Comparison of ENCODE assay signal across 14 cellular contexts in the genomic region with DNA sequence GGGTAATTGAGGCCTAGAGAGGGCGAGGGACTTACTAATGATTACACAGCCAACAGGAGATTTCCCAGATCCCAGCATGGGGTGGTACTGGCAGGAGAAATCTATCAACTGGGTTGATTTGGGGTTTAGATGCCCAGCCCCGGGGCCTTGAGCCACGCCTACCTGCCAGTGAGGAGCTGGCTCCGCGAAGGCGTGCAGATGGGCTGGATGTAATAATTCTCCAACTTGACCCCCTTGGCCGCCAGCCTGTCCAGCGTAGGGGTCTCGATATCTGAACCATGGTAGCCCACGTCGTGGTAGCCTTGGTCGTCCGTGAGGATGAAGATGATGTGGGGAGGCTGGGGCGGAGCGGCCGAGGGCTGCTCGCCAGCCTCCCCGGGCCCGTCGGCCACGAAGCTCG. TPM values are rescaled to one million over a fixed set of nuclear protein-coding genes. Genes with fewer than 3 reads are reported as not detected.
A peak's percentile ranks its signal among the peaks of the same experiment; 100 is the strongest.
DNase-seq lines count a peak whose midpoint lies in the region; ATAC-seq, FAIRE-seq and TF ChIP-seq lines count a peak whose summit lies in the region.
"Had no signal": no experiment of that assay in that cellular context is flagged by ENCODE, and none has a peak within 500 bp of the region (broad histone marks: within the 10 kb centered on the region; RNA-seq: fewer than 3 reads in every experiment).

No MANE protein-coding gene starts in this region.

- peak overlapping the region; percentile 78 for H3K4me3 Mint-ChIP-seq in nephron progenitor cell
- no peak overlapping the region for H3K4me3 Mint-ChIP-seq in activated CD8-positive, alpha-beta memory T cell treated with anti-CD3 and anti-CD28 coated beads, Interleukin-2, amount 10 ng/mL, durations not matched to agents 7 days and 5 days
- H3K4me3 Mint-ChIP-seq: dendritic cell treated with granulocyte-macrophage colony-stimulating factor and Interleukin-4, amounts not matched to agents 40 ng/mL and 50 ng/mL, for 4 days had no signal

- no peak for FAIRE-seq in HepG2 (lab: Jason Lieb, UNC)
- no peak for FAIRE-seq in D721Med (lab: Jason Lieb, UNC)

- H3K9me3 Mint-ChIP-seq in nephron progenitor cell, result no peaks in the 10 kb centered on the region
- no peaks in the 10 kb centered on the region for H3K9me3 Mint-ChIP-seq in activated CD8-positive, alpha-beta memory T cell treated with anti-CD3 and anti-CD28 coated beads, Interleukin-2, amount 10 ng/mL, durations not matched to agents 7 days and 5 days (ENCODE audit: low read depth)
- H3K9me3 Mint-ChIP-seq: dendritic cell treated with granulocyte-macrophage colony-stimulating factor and Interleukin-4, amounts not matched to agents 40 ng/mL and 50 ng/mL, for 4 days had no signal

- WGBS in HepG2 (ENCODE audit: low lambda C conversion rate), result 58% methylated on average over 2 of the region's 22 CpGs
- 25% methylated on average over 16 of the region's 22 CpGs for WGBS in right lobe of liver (ENCODE audit: insufficient coverage, low coverage, low lambda C conversion rate, missing lambda C conversion rate)

- H3K27ac ChIP-seq in HepG2 (ENCODE audit: extremely low read length, insufficient read depth, low read length), result no peak overlapping the region
- H3K27ac ChIP-seq in right lobe of liver, result no peak overlapping the region
- H3K27ac ChIP-seq: HL-60 had no signal

- no peak for TF ChIP-seq RAD21 in HepG2 (CRISPR knock-in tag; IDR thresholded peaks at IDR 0.05)

- CTCF ChIA-PET in HepG2 (lab: Yijun Ruan, JAX; ENCODE audit: low intra/inter-chr PET ratio, low total read pairs), result interaction anchor here (1.2 to 2.2 kb wide), 2 partner anchors 15 to 49 kb away, joined by 3 to 13 read pairs; no protein-coding TSS in a partner anchor
- CTCF ChIA-PET in activated CD8-positive, alpha-beta memory T cell treated with anti-CD3 and anti-CD28 coated beads, Interleukin-2, amount 10 ng/mL, durations not matched to agents 7 days and 5 days (lab: Charles Lee), result no interaction called here

- no peak overlapping the region for H3K27ac Mint-ChIP-seq in nephron progenitor cell
- no peak overlapping the region for H3K27ac Mint-ChIP-seq in activated CD8-positive, alpha-beta memory T cell treated with anti-CD3 and anti-CD28 coated beads, Interleukin-2, amount 10 ng/mL, durations not matched to agents 7 days and 5 days
- H3K27ac Mint-ChIP-seq: dendritic cell treated with granulocyte-macrophage colony-stimulating factor and Interleukin-4, amounts not matched to agents 40 ng/mL and 50 ng/mL, for 4 days had no signal

- no peaks in the 10 kb centered on the region for H4K20me1 ChIP-seq in HepG2 (ENCODE audit: insufficient read depth, low read length)

- no TSS peak for BruUV-seq in HepG2 (replicated peaks; lab: Mats Ljungman, UMichigan)

- H3K27me3 ChIP-seq in HepG2 (ENCODE audit: control insufficient read depth in 1 of 2, insufficient read depth in 2 of 2, low read length in 2 of 2) (no peaks in the 10 kb centered on the region), right lobe of liver (peaks cover 0 to 7% of the 10 kb centered on the region in 2 donors)
- H3K27me3 ChIP-seq: BE2C had no signal

- peaks cover 72% of the 10 kb centered on the region for H3K4me1 ChIP-seq in HepG2 (ENCODE audit: insufficient read depth, low read length)
- peaks cover 0 to 10% (median 0%) of the 10 kb centered on the region in 4 donors for H3K4me1 ChIP-seq in right lobe of liver

- in situ Hi-C loops in HepG2 (cut with HindIII; ENCODE audit: extremely low pct_ligation_motif_present, low pct_unique_long_range_greater_than_20kb), result no loop called here

- H3K27me3 Mint-ChIP-seq in nephron progenitor cell (ENCODE audit: low read depth, poor library complexity), result peaks cover 11% of the 10 kb centered on the region
- peaks cover 64% of the 10 kb centered on the region for H3K27me3 Mint-ChIP-seq in activated CD8-positive, alpha-beta memory T cell treated with anti-CD3 and anti-CD28 coated beads, Interleukin-2, amount 10 ng/mL, durations not matched to agents 7 days and 5 days

- TF ChIP-seq EP300 in HepG2 (IDR thresholded peaks at IDR 0.05; ENCODE audit: low read depth in 2 of 2, low read length in 2 of 2) (no peak), HepG2 (CRISPR knock-in tag; IDR thresholded peaks at IDR 0.05; ENCODE audit: borderline replicate concordance) (no peak)

- no peaks in the 10 kb centered on the region for H3K36me3 Mint-ChIP-seq in nephron progenitor cell (ENCODE audit: low read depth)
- no peaks in the 10 kb centered on the region for H3K36me3 Mint-ChIP-seq in activated CD8-positive, alpha-beta memory T cell treated with anti-CD3 and anti-CD28 coated beads, Interleukin-2, amount 10 ng/mL, durations not matched to agents 7 days and 5 days

- intact Hi-C loops in HepG2 (cut with micrococcal nuclease; ENCODE audit: unreplicated experiment), result loop anchor here (1.0 to 2.0 kb wide), 2 partner anchors 15 to 48 kb away; no protein-coding TSS in a partner anchor
- intact Hi-C loops in right lobe of liver (cut with DNase I), result no loop called here

- POLR2A ChIA-PET in HepG2 (lab: Yijun Ruan, JAX), result interaction anchor here (2.1 kb wide), 1 partner anchor 15 kb away, joined by 7 read pairs; no protein-coding TSS in a partner anchor

- peaks cover 69% of the 10 kb centered on the region for H3K4me1 Mint-ChIP-seq in nephron progenitor cell
- peaks cover 2% of the 10 kb centered on the region for H3K4me1 Mint-ChIP-seq in activated CD8-positive, alpha-beta memory T cell treated with anti-CD3 and anti-CD28 coated beads, Interleukin-2, amount 10 ng/mL, durations not matched to agents 7 days and 5 days

- H3K4me2 ChIP-seq in HepG2 (ENCODE audit: low read depth, low read length), result peak overlapping the region; percentile 81

- 0 out of 2 replicates have a peak overlapping the region, but pooled peaks have one; percentile 68 for H3K9ac ChIP-seq in HepG2 (ENCODE audit: insufficient read depth, low read depth, low read length)

- no peak overlapping the region for H2AFZ ChIP-seq in HepG2 (ENCODE audit: low read length)

- peaks cover 13% of the 10 kb centered on the region for H3K79me2 ChIP-seq in HepG2 (ENCODE audit: insufficient read depth, low read length)

- H3K9me3 ChIP-seq in HepG2 (ENCODE audit: low read length) (no peaks in the 10 kb centered on the region), right lobe of liver (no peaks in the 10 kb centered on the region)
- H3K9me3 ChIP-seq: BE2C had no signal

- TF ChIP-seq CTCF in HepG2 (CRISPR knock-in tag; IDR thresholded peaks at IDR 0.05), result no peak
- no peak for TF ChIP-seq CTCF in right lobe of liver (IDR thresholded peaks at IDR 0.05)
- no peak for TF ChIP-seq CTCF in epithelial cell of esophagus (IDR thresholded peaks at IDR 0.05; ENCODE audit: insufficient read depth, low read depth, low read length, missing control alignments)
- no peak for TF ChIP-seq CTCF in nephron progenitor cell (IDR thresholded peaks at IDR 0.05)
- TF ChIP-seq CTCF in D721Med (IDR thresholded peaks at IDR 0.05; ENCODE audit: insufficient read depth, missing control alignments), result no peak

- H3K36me3 ChIP-seq in HepG2 (replicated peaks in 1 of 2; ENCODE audit: control insufficient read depth in 1 of 2, insufficient read depth in 2 of 2, low read length in 2 of 2), result no peaks in the 10 kb centered on the region; a peak in 1 of 5 replicates
- H3K36me3 ChIP-seq in right lobe of liver, result no peaks in the 10 kb centered on the region
- H3K36me3 ChIP-seq: BE2C had no signal

- H3K4me3 ChIP-seq in HepG2 (replicated peaks in 1 of 3; ENCODE audit: insufficient read depth in 1 of 3, low read depth in 2 of 3, low read length in 3 of 3) (peak overlapping the region; percentile 66 to 78 (median 72); a peak in 5 of 6 replicates), right lobe of liver (peak overlapping the region in 1 of 3 donors; percentile 9), epithelial cell of esophagus (ENCODE audit: low read length) (peak overlapping the region; percentile 24)

- DNase-seq in HepG2 (ENCODE audit: low spot score) (no peak), right lobe of liver (no peak), epithelial cell of esophagus (ENCODE audit: low read depth) (no peak), nephron progenitor cell (peak; percentile 35), cortex of kidney (lab: John Stamatoyannopoulos, UW) (no peak), D721Med (ENCODE audit: insufficient read length, low spot score) (no peak)
- no peak for DNase-seq in activated CD8-positive, alpha-beta memory T cell treated with anti-CD3 and anti-CD28 coated beads, Interleukin-2, amount 10 ng/mL, durations not matched to agents 7 days and 5 days
- DNase-seq: activated effector memory CD4-positive, alpha-beta T cell treated with Interleukin-2 at 50 U/mL for 16 hours; BE2C; NCI-H1694 had no signal

- ATAC-seq in HepG2 (no peak), right lobe of liver (no peak), HG03025 (IDR thresholded peaks at IDR 0.05; ENCODE audit: low FRiP score, unreplicated experiment) (no peak)
- ATAC-seq in activated CD8-positive, alpha-beta memory T cell treated with anti-CD3 and anti-CD28 coated beads, Interleukin-2, amount 10 ng/mL, durations not matched to agents 7 days and 5 days, result no peak
- ATAC-seq: activated CD4-positive, CD25-positive, alpha-beta regulatory T cell treated with anti-CD3 and anti-CD28 coated beads, Interleukin-2, amount 50 U/mL, for 24 hours had no signal

- no peak for TF ChIP-seq POLR2A in HepG2 (IDR thresholded peaks at IDR 0.05; ENCODE audit: insufficient read depth in 1 of 2, low read depth in 2 of 2, low read length in 2 of 2)
- no peak for TF ChIP-seq POLR2A in right lobe of liver (IDR thresholded peaks at IDR 0.05)

RNA-seq across cellular contexts. Expression of gene ARSI, which starts 0.8 kb away (rescaled TPM):
- total RNA-seq in HepG2 (2016; rRNA removed; fragmentation: Illumina TruSeq; extraction: Trizol) (17.6 and 33.9 TPM in 2 replicates), right lobe of liver (under 1 TPM in 5 of 6 experiments, not detected in 1; 0.06 to 0.51 (median 0.20) TPM)
- 3.1 and 3.4 TPM in 2 replicates for total RNA-seq in HepG2 (2016; cell fraction: cytosol; rRNA removed; fragmentation: Illumina TruSeq; extraction: Trizol; ENCODE audit: low read depth)
- total RNA-seq in HepG2 (2016; cell fraction: insoluble cytoplasmic fraction; rRNA removed; fragmentation: Illumina TruSeq; extraction: Trizol), result 21.4 and 37.4 TPM in 2 replicates
- 11.0 and 13.0 TPM in 2 replicates for total RNA-seq in HepG2 (2016; cell fraction: membrane; rRNA removed; fragmentation: Illumina TruSeq; extraction: Trizol)
- 25.8 and 28.7 TPM in 2 replicates for total RNA-seq in HepG2 (2016; cell fraction: nucleus; rRNA removed; fragmentation: Illumina TruSeq; extraction: Trizol)
- polyA plus RNA-seq in HepG2 (2011; rRNA removed), result 4.2 and 6.4 TPM in 2 replicates
- 6.1 and 8.6 TPM in 2 replicates for polyA plus RNA-seq in HepG2 (2011; cell fraction: cytosol; rRNA removed)
- 5.3 and 5.7 TPM in 2 replicates for polyA plus RNA-seq in HepG2 (2011; cell fraction: nucleus; rRNA removed)
- 2.2 and 3.5 TPM in 2 replicates for polyA plus RNA-seq in HepG2 (2012)
- 2.1 and 2.4 TPM in 2 replicates for polyA plus RNA-seq in HepG2 (2016; cell fraction: cytosol; fragmentation: Illumina TruSeq; extraction: Trizol; ENCODE audit: low read depth)
- polyA plus RNA-seq in HepG2 (2016; cell fraction: insoluble cytoplasmic fraction; fragmentation: Illumina TruSeq; extraction: Trizol; ENCODE audit: low read depth), result 14.2 and 17.0 TPM in 2 replicates
- 5.0 and 7.0 TPM in 2 replicates for polyA plus RNA-seq in HepG2 (2016; cell fraction: membrane; fragmentation: Illumina TruSeq; extraction: Trizol; ENCODE audit: low read depth)
- polyA plus RNA-seq in HepG2 (2016; cell fraction: nucleus; fragmentation: Illumina TruSeq; extraction: Trizol; ENCODE audit: insufficient read depth, low read depth), result 29.1 and 30.1 TPM in 2 replicates
- 0.07 and 16.9 TPM in 2 replicates for polyA minus RNA-seq in HepG2 (2011; rRNA and poly(A)+ RNA removed; ENCODE audit: low replicate concordance)
- 5.9 and 6.4 TPM in 2 replicates for polyA minus RNA-seq in HepG2 (2011; cell fraction: cytosol; rRNA and poly(A)+ RNA removed)
- 4.8 and 6.6 TPM in 2 replicates for polyA minus RNA-seq in HepG2 (2011; cell fraction: nucleus; rRNA and poly(A)+ RNA removed)
- total RNA-seq in activated CD8-positive, alpha-beta memory T cell treated with anti-CD3 and anti-CD28 coated beads, Interleukin-2, amount 10 ng/mL, durations not matched to agents 7 days and 5 days, result not detected

RNA-seq across cellular contexts. Expression of gene CAMK2A, which starts 12.3 kb away (rescaled TPM):
- total RNA-seq in HepG2 (2016; rRNA removed; fragmentation: Illumina TruSeq; extraction: Trizol), result 0.11 TPM in 1 of 2 replicates, not detected in the other
- total RNA-seq in HepG2 (2016; cell fraction: cytosol; rRNA removed; fragmentation: Illumina TruSeq; extraction: Trizol; ENCODE audit: low read depth), result not detected in 2 replicates
- total RNA-seq in HepG2 (2016; cell fraction: insoluble cytoplasmic fraction; rRNA removed; fragmentation: Illumina TruSeq; extraction: Trizol), result 0.03 and 0.09 TPM in 2 replicates
- not detected in 2 replicates for total RNA-seq in HepG2 (2016; cell fraction: membrane; rRNA removed; fragmentation: Illumina TruSeq; extraction: Trizol)
- 0.25 and 0.40 TPM in 2 replicates for total RNA-seq in HepG2 (2016; cell fraction: nucleus; rRNA removed; fragmentation: Illumina TruSeq; extraction: Trizol)
- 0.16 TPM in 1 of 2 replicates, not detected in the other for polyA plus RNA-seq in HepG2 (2011; rRNA removed)
- polyA plus RNA-seq in HepG2 (2011; cell fraction: cytosol; rRNA removed), result 0.03 and 0.04 TPM in 2 replicates
- 0.09 and 0.39 TPM in 2 replicates for polyA plus RNA-seq in HepG2 (2011; cell fraction: nucleus; rRNA removed)
- 0.03 and 0.08 TPM in 2 replicates for polyA plus RNA-seq in HepG2 (2012)
- 0.06 TPM in 1 of 2 replicates, not detected in the other for polyA plus RNA-seq in HepG2 (2016; cell fraction: cytosol; fragmentation: Illumina TruSeq; extraction: Trizol; ENCODE audit: low read depth)
- 0.05 TPM in 1 of 2 replicates, not detected in the other for polyA plus RNA-seq in HepG2 (2016; cell fraction: insoluble cytoplasmic fraction; fragmentation: Illumina TruSeq; extraction: Trizol; ENCODE audit: low read depth)
- polyA plus RNA-seq in HepG2 (2016; cell fraction: membrane; fragmentation: Illumina TruSeq; extraction: Trizol; ENCODE audit: low read depth), result not detected in 2 replicates
- polyA plus RNA-seq in HepG2 (2016; cell fraction: nucleus; fragmentation: Illumina TruSeq; extraction: Trizol; ENCODE audit: insufficient read depth, low read depth), result 0.34 and 0.43 TPM in 2 replicates
- 0.14 TPM in 1 of 2 replicates, not detected in the other for polyA minus RNA-seq in HepG2 (2011; rRNA and poly(A)+ RNA removed; ENCODE audit: low replicate concordance)
- not detected in 2 replicates for polyA minus RNA-seq in HepG2 (2011; cell fraction: cytosol; rRNA and poly(A)+ RNA removed)
- 0.12 TPM in 1 of 2 replicates, not detected in the other for polyA minus RNA-seq in HepG2 (2011; cell fraction: nucleus; rRNA and poly(A)+ RNA removed)
- under 1 TPM in 3 of 6 experiments, not detected in 3; 0.10 to 0.26 (median 0.23) TPM for total RNA-seq in right lobe of liver
- not detected for total RNA-seq in activated CD8-positive, alpha-beta memory T cell treated with anti-CD3 and anti-CD28 coated beads, Interleukin-2, amount 10 ng/mL, durations not matched to agents 7 days and 5 days

RNA-seq across cellular contexts. Expression of gene TCOF1, which starts 55.6 kb away (rescaled TPM):
- total RNA-seq in HepG2 (2016; rRNA removed; fragmentation: Illumina TruSeq; extraction: Trizol) (41.6 and 44.5 TPM in 2 replicates), right lobe of liver (10 to 100 TPM in 2 of 6 experiments, 1 to 10 TPM in 4; 6.7 to 12.0 (median 8.9) TPM)
- total RNA-seq in HepG2 (2016; cell fraction: cytosol; rRNA removed; fragmentation: Illumina TruSeq; extraction: Trizol; ENCODE audit: low read depth), result 7.0 and 8.0 TPM in 2 replicates
- total RNA-seq in HepG2 (2016; cell fraction: insoluble cytoplasmic fraction; rRNA removed; fragmentation: Illumina TruSeq; extraction: Trizol), result 34.8 and 42.9 TPM in 2 replicates
- 12.4 and 12.6 TPM in 2 replicates for total RNA-seq in HepG2 (2016; cell fraction: membrane; rRNA removed; fragmentation: Illumina TruSeq; extraction: Trizol)
- total RNA-seq in HepG2 (2016; cell fraction: nucleus; rRNA removed; fragmentation: Illumina TruSeq; extraction: Trizol), result 38.8 and 43.2 TPM in 2 replicates
- polyA plus RNA-seq in HepG2 (2011; rRNA removed), result 9.9 and 10.1 TPM in 2 replicates
- 5.7 and 7.4 TPM in 2 replicates for polyA plus RNA-seq in HepG2 (2011; cell fraction: cytosol; rRNA removed)
- 27.8 and 31.6 TPM in 2 replicates for polyA plus RNA-seq in HepG2 (2011; cell fraction: nucleus; rRNA removed)
- 14.9 and 19.7 TPM in 2 replicates for polyA plus RNA-seq in HepG2 (2012)
- 2.9 and 3.4 TPM in 2 replicates for polyA plus RNA-seq in HepG2 (2016; cell fraction: cytosol; fragmentation: Illumina TruSeq; extraction: Trizol; ENCODE audit: low read depth)
- 38.4 and 54.0 TPM in 2 replicates for polyA plus RNA-seq in HepG2 (2016; cell fraction: insoluble cytoplasmic fraction; fragmentation: Illumina TruSeq; extraction: Trizol; ENCODE audit: low read depth)
- polyA plus RNA-seq in HepG2 (2016; cell fraction: membrane; fragmentation: Illumina TruSeq; extraction: Trizol; ENCODE audit: low read depth), result 6.2 and 8.3 TPM in 2 replicates
- polyA plus RNA-seq in HepG2 (2016; cell fraction: nucleus; fragmentation: Illumina TruSeq; extraction: Trizol; ENCODE audit: insufficient read depth, low read depth), result 61.9 and 69.6 TPM in 2 replicates
- polyA minus RNA-seq in HepG2 (2011; rRNA and poly(A)+ RNA removed; ENCODE audit: low replicate concordance), result 16.4 and 42.6 TPM in 2 replicates
- 9.8 and 12.7 TPM in 2 replicates for polyA minus RNA-seq in HepG2 (2011; cell fraction: cytosol; rRNA and poly(A)+ RNA removed)
- 19.2 and 20.5 TPM in 2 replicates for polyA minus RNA-seq in HepG2 (2011; cell fraction: nucleus; rRNA and poly(A)+ RNA removed)
- total RNA-seq in activated CD8-positive, alpha-beta memory T cell treated with anti-CD3 and anti-CD28 coated beads, Interleukin-2, amount 10 ng/mL, durations not matched to agents 7 days and 5 days, result 10 to 100 TPM; 95.3 to 96.9 TPM
